In genomic region chr17:38893612-38894011, GRCh38 we compare ENCODE assay signal across 8 cellular contexts. TPM values are rescaled to one million over a fixed set of nuclear protein-coding genes. Genes with fewer than 3 reads are reported as not detected.
DNase-seq lines count a peak whose midpoint lies in the region; ATAC-seq and TF ChIP-seq lines count a peak whose summit lies in the region.

No MANE protein-coding gene starts in this region.

- H3K9me3 Mint-ChIP-seq in activated CD8-positive, alpha-beta T cell treated with anti-CD3 and anti-CD28 coated beads for 36 hours, result no peaks in the 10 kb centered on the region

- H3K27ac ChIP-seq in IMR-90 (ENCODE audit: insufficient read depth, low read length) (no peak overlapping the region), skeletal muscle tissue (ENCODE audit: low read depth, low read length) (peak overlapping the region; percentile 52)

- H3K9ac ChIP-seq in IMR-90 (ENCODE audit: low read depth, low read length) (no peak overlapping the region), skeletal muscle tissue (ENCODE audit: low read depth in 1 of 3, low read length in 3 of 3) (peak overlapping the region in 1 of 3 donors; percentile 60)

- H3K4me1 Mint-ChIP-seq in activated CD8-positive, alpha-beta T cell treated with anti-CD3 and anti-CD28 coated beads for 36 hours (ENCODE audit: low read depth), result peaks cover 88% of the 10 kb centered on the region

- no peak for DNase-seq in IMR-90
- peak; percentile 75 for DNase-seq in activated CD8-positive, alpha-beta T cell treated with anti-CD3 and anti-CD28 coated beads for 36 hours
- no peak for DNase-seq in Right ventricle myocardium inferior (ENCODE audit: missing footprints)
- no peak for DNase-seq in NCI-H2171 treated with DMSO at 0.1 percent for 48 hours (lab: John Stamatoyannopoulos, UW)

- WGBS in IMR-90 (ENCODE audit: extremely low coverage in 2 of 2, insufficient read length in 1 of 2), 2 experiments, result no CpG with 5 or more reads among the region's 6 CpGs

- H3K27ac Mint-ChIP-seq in activated CD8-positive, alpha-beta T cell treated with anti-CD3 and anti-CD28 coated beads for 36 hours, result peak overlapping the region; percentile 82

- no peak overlapping the region for H3K4me3 Mint-ChIP-seq in activated CD8-positive, alpha-beta T cell treated with anti-CD3 and anti-CD28 coated beads for 36 hours

- H4K91ac ChIP-seq in IMR-90 (ENCODE audit: insufficient read depth, low read depth, low read length), result no peak overlapping the region

- CTCF ChIA-PET in IMR-90 (lab: Yijun Ruan, JAX), result no interaction called here
- CTCF ChIA-PET in activated CD8-positive, alpha-beta T cell treated with anti-CD3 and anti-CD28 coated beads for 36 hours (lab: Charles Lee), result interaction anchor here (0.8 to 1.9 kb wide), 6 partner anchors 9 to 32 kb away, joined by 3 to 9 read pairs (median 4); partner anchors contain the start of gene LASP1NB

- ATAC-seq in IMR-90 (ENCODE audit: low read depth), result peak; percentile 13
- peak; percentile 45 for ATAC-seq in activated CD8-positive, alpha-beta T cell treated with anti-CD3 and anti-CD28 coated beads for 36 hours
- peak; percentile 14 for ATAC-seq in Right ventricle myocardium inferior
- no peak for ATAC-seq in HG03521 (IDR thresholded peaks at IDR 0.05; ENCODE audit: unreplicated experiment)
- ATAC-seq in GM21526 (IDR thresholded peaks at IDR 0.05; ENCODE audit: low FRiP score, unreplicated experiment), result no peak
- ATAC-seq in GM21390 (IDR thresholded peaks at IDR 0.05; ENCODE audit: unreplicated experiment), result no peak

- TF ChIP-seq POLR2A in IMR-90 (IDR thresholded peaks at IDR 0.05; ENCODE audit: low read depth, low read length), result no peak

- no peak overlapping the region for H2AFZ ChIP-seq in IMR-90 (replicated peaks; ENCODE audit: low read length, poor library complexity)

- no peak overlapping the region for H2BK20ac ChIP-seq in IMR-90 (ENCODE audit: low read depth, low read length)

- peaks cover 99% of the 10 kb centered on the region for H4K20me1 ChIP-seq in IMR-90 (ENCODE audit: insufficient read depth, low read length)

- H3K56ac ChIP-seq in IMR-90 (ENCODE audit: extremely low read depth, insufficient read depth, low read length), result no peak overlapping the region

- no peak overlapping the region for H2BK120ac ChIP-seq in IMR-90 (ENCODE audit: low read depth, low read length)

- H3K18ac ChIP-seq in IMR-90 (ENCODE audit: low read depth, low read length), result no peak overlapping the region

- no peak overlapping the region for H4K5ac ChIP-seq in IMR-90 (ENCODE audit: low read depth, low read length)

- dilution Hi-C loops in IMR-90 (cut with HindIII; ENCODE audit: low sequenced_read_pairs, unreplicated experiment), result no loop called here

- no peak overlapping the region for H3K14ac ChIP-seq in IMR-90 (replicated peaks; ENCODE audit: low read depth, low read length)

- intact Hi-C loops in IMR-90 (cut with micrococcal nuclease) (no loop called here), Right ventricle myocardium inferior (cut with DNase I) (no loop called here)
- intact Hi-C loops in activated CD8-positive, alpha-beta T cell treated with anti-CD3 and anti-CD28 coated beads for 36 hours (cut with micrococcal nuclease), result loop anchor here (5.0 kb wide), 1 partner anchor 34 kb away; the partner anchor contains the start of gene LASP1NB

- peaks cover 54 to 95% of the 10 kb centered on the region in 2 experiments for H3K79me1 ChIP-seq in IMR-90 (ENCODE audit: low read depth in 1 of 2, low read length in 2 of 2)

- no peak overlapping the region for H3K4ac ChIP-seq in IMR-90 (ENCODE audit: low read depth, low read length)

- H2BK5ac ChIP-seq in IMR-90 (ENCODE audit: low read depth, low read length, poor library complexity, severe bottlenecking), result no peak overlapping the region

- H3K27me3 ChIP-seq in IMR-90 (ENCODE audit: control insufficient read depth, insufficient read depth, low read length) (no peaks in the 10 kb centered on the region), skeletal muscle tissue (ENCODE audit: control insufficient read depth in 3 of 3, insufficient read depth in 3 of 3, low read length in 3 of 3) (no peaks in the 10 kb centered on the region)

- H2AK5ac ChIP-seq in IMR-90 (ENCODE audit: low read depth, low read length), result no peak overlapping the region

- H3K36me3 ChIP-seq in IMR-90 (ENCODE audit: control insufficient read depth, insufficient read depth, low read length) (peaks cover 83% of the 10 kb centered on the region), skeletal muscle tissue (ENCODE audit: control insufficient read depth in 3 of 3, insufficient read depth in 3 of 3, low read length in 3 of 3) (peaks cover 18 to 33% (median 20%) of the 10 kb centered on the region in 3 donors)

- H3K9me3 ChIP-seq in IMR-90 (ENCODE audit: control insufficient read depth, insufficient read depth, low read length) (no peaks in the 10 kb centered on the region), skeletal muscle tissue (ENCODE audit: control insufficient read depth in 3 of 3, low read length in 3 of 3) (no peaks in the 10 kb centered on the region)

- H3K27me3 Mint-ChIP-seq in activated CD8-positive, alpha-beta T cell treated with anti-CD3 and anti-CD28 coated beads for 36 hours, result no peaks in the 10 kb centered on the region

- H4K8ac ChIP-seq in IMR-90 (ENCODE audit: low read depth in 2 of 2, low read length in 2 of 2), result no peak overlapping the region

- H3K23ac ChIP-seq in IMR-90 (ENCODE audit: low read depth, low read length), result no peak overlapping the region

- TF ChIP-seq CTCF in IMR-90 (conservative IDR thresholded peaks at IDR 0.05; ENCODE audit: low read depth, low read length), result no peak
- TF ChIP-seq CTCF in activated CD8-positive, alpha-beta T cell treated with anti-CD3 and anti-CD28 coated beads for 36 hours (IDR thresholded peaks at IDR 0.05), result no peak

- peaks cover 22% of the 10 kb centered on the region for H3K9me1 ChIP-seq in IMR-90 (ENCODE audit: insufficient read depth, low read length)

- peaks cover 65% of the 10 kb centered on the region for H3K36me3 Mint-ChIP-seq in activated CD8-positive, alpha-beta T cell treated with anti-CD3 and anti-CD28 coated beads for 36 hours (ENCODE audit: low read depth)

- H3K4me1 ChIP-seq in IMR-90 (ENCODE audit: control insufficient read depth, insufficient read depth, low read length), result peaks cover 19% of the 10 kb centered on the region
- peaks cover 41 to 52% (median 46%) of the 10 kb centered on the region in 3 donors for H3K4me1 ChIP-seq in skeletal muscle tissue (ENCODE audit: control insufficient read depth in 3 of 3, insufficient read depth in 3 of 3, low read length in 3 of 3)

- in situ Hi-C loops in IMR-90 (cut with MboI; ENCODE audit: low sequenced_read_pairs), result no loop called here

- POLR2A ChIA-PET in IMR-90 (lab: Charles Lee; ENCODE audit: unreplicated experiment), result interaction anchor here (1.1 kb wide), 1 partner anchor 16 kb away, joined by 3 read pairs; no protein-coding TSS in a partner anchor
- POLR2A ChIA-PET in activated CD8-positive, alpha-beta T cell treated with anti-CD3 and anti-CD28 coated beads for 36 hours (lab: Charles Lee), result interaction anchor here (0.8 to 4.2 kb wide), 7 partner anchors 8 to 45 kb away, joined by 3 to 25 read pairs (median 4); partner anchors contain the start of gene LASP1

- H2AK9ac ChIP-seq in IMR-90 (replicated peaks; ENCODE audit: low read depth, low read length, poor library complexity), result no peak overlapping the region

- H2BK15ac ChIP-seq in IMR-90 (ENCODE audit: low read depth, low read length), result no peak overlapping the region

- no peak for TF ChIP-seq RAD21 in IMR-90 (IDR thresholded peaks at IDR 0.05; ENCODE audit: low read length)

- no peak overlapping the region for H3K4me2 ChIP-seq in IMR-90 (ENCODE audit: low read depth, low read length)

- no TSS peak for BruUV-seq in IMR-90 (replicated peaks; lab: Mats Ljungman, UMichigan)

- no peak overlapping the region for H3K4me3 ChIP-seq in IMR-90 (ENCODE audit: insufficient read depth, low read depth, low read length)
- H3K4me3 ChIP-seq in skeletal muscle tissue (ENCODE audit: low read length in 3 of 3), result no peak overlapping the region

TF ChIP-seq in IMR-90, 13 proteins besides CTCF, POLR2A, EP300 and RAD21 (continues in another document):
- TF ChIP-seq RCOR1 (IDR thresholded peaks at IDR 0.05; ENCODE audit: insufficient replicate concordance, low read length), result no peak
- TF ChIP-seq, protein P1, sequence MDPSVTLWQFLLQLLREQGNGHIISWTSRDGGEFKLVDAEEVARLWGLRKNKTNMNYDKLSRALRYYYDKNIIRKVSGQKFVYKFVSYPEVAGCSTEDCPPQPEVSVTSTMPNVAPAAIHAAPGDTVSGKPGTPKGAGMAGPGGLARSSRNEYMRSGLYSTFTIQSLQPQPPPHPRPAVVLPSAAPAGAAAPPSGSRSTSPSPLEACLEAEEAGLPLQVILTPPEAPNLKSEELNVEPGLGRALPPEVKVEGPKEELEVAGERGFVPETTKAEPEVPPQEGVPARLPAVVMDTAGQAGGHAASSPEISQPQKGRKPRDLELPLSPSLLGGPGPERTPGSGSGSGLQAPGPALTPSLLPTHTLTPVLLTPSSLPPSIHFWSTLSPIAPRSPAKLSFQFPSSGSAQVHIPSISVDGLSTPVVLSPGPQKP (IDR thresholded peaks at IDR 0.05; ENCODE audit: borderline replicate concordance, low read depth, low read length), result no peak
- no peak for TF ChIP-seq CHD1 (IDR thresholded peaks at IDR 0.05; ENCODE audit: low read depth, low read length)
- TF ChIP-seq BHLHE40 (IDR thresholded peaks at IDR 0.05; ENCODE audit: low read depth, low read length), result no peak
- no peak for TF ChIP-seq CEBPB (IDR thresholded peaks at IDR 0.05; ENCODE audit: low read depth, low read length)

RNA-seq across cellular contexts. Expression of gene LASP1, which starts 23.8 kb away (rescaled TPM):
- total RNA-seq in IMR-90 (2012; rRNA removed), result 79.8 and 113 TPM in 2 replicates
- 262 and 304 TPM in 2 replicates for polyA plus RNA-seq in IMR-90 (2012; rRNA removed)
- 126 and 206 TPM in 2 replicates for polyA plus RNA-seq in IMR-90 (2012; cell fraction: cytosol; rRNA removed)
- 161 and 251 TPM in 2 replicates for polyA plus RNA-seq in IMR-90 (2012; cell fraction: nucleus; rRNA removed; ENCODE audit: low replicate concordance)
- 100 to 1,000 TPM; 135 to 139 TPM for total RNA-seq in activated CD8-positive, alpha-beta T cell treated with anti-CD3 and anti-CD28 coated beads for 36 hours
- total RNA-seq in Right ventricle myocardium inferior, result 38.5 TPM
- total RNA-seq in skeletal muscle tissue, result 37.1 TPM

RNA-seq across cellular contexts. Expression of gene RPL23, which starts 40.1 kb away (rescaled TPM):
- 1,170 and 2,401 TPM in 2 replicates for total RNA-seq in IMR-90 (2012; rRNA removed)
- polyA plus RNA-seq in IMR-90 (2012; rRNA removed), result 1,882 and 2,308 TPM in 2 replicates
- 437 and 806 TPM in 2 replicates for polyA plus RNA-seq in IMR-90 (2012; cell fraction: cytosol; rRNA removed)
- polyA plus RNA-seq in IMR-90 (2012; cell fraction: nucleus; rRNA removed; ENCODE audit: low replicate concordance), result 76.8 and 944 TPM in 2 replicates
- 1,000 to 10,000 TPM; 1,908 to 1,957 TPM for total RNA-seq in activated CD8-positive, alpha-beta T cell treated with anti-CD3 and anti-CD28 coated beads for 36 hours
- 897 TPM for total RNA-seq in Right ventricle myocardium inferior
- 2,779 TPM for total RNA-seq in skeletal muscle tissue

Comparison
In these comparisons a context has a peak if more than half of its experiments do, and no peak if none do; other contexts are left out.
1. ATAC-seq: peak in IMR-90 (single experiment), activated CD8-positive, alpha-beta T cell treated with anti-CD3 and anti-CD28 coated beads for 36 hours (single experiment) and Right ventricle myocardium inferior (single experiment); none in HG03521 (single experiment), GM21526 (single experiment) and GM21390 (single experiment).